In genomic region chr11:69194956-69195355, GRCh38 we compare ENCODE assay signal across 1 cellular context.
TF ChIP-seq lines count a peak whose summit lies in the region.

No MANE protein-coding gene starts in this region.

TF ChIP-seq in H1, 55 proteins besides CTCF, POLR2A, EP300 and RAD21:
- no peak for TF ChIP-seq RXRA (IDR thresholded peaks at IDR 0.05; ENCODE audit: insufficient read depth, low read depth, low read length)
